In the genomic region with DNA sequence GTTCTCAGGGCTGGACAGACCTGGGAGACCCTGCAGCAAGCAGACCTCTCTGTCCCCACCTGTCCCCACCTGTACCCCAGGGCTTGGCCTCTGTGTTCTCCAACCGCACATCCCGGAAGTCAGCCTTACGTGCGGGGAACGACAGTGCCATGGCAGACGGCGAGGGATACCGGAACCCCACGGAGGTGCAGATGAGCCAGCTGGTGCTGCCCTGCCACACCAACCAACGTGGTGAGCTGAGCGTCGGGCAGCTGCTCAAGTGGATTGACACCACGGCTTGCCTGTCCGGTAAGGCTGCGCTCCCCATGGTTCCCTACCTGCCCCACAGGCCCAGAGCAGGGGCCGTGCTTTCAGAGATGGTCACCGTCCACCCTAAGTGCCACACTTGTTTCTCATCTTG, we compare ENCODE assay signal across 23 cellular contexts. TPM values are rescaled to one million over a fixed set of nuclear protein-coding genes. Genes with fewer than 3 reads are reported as not detected.
A peak's percentile ranks its signal among the peaks of the same experiment; 100 is the strongest.
DNase-seq lines count a peak whose midpoint lies in the region; ATAC-seq and TF ChIP-seq lines count a peak whose summit lies in the region.
"Had no signal": no experiment of that assay in that cellular context is flagged by ENCODE, and none has a peak within 500 bp of the region (broad histone marks: within the 10 kb centered on the region; RNA-seq: fewer than 3 reads in every experiment).

No MANE protein-coding gene starts in this region.

- H3K23me2 ChIP-seq in H9 (ENCODE audit: insufficient read length, low read depth, low read length, poor library complexity, severe bottlenecking) = no peaks in the 10 kb centered on the region

- H3K9me3 Mint-ChIP-seq in GM23338 (no peaks in the 10 kb centered on the region), H9 (no peaks in the 10 kb centered on the region)
- H3K9me3 Mint-ChIP-seq in activated CD8-positive, alpha-beta T cell treated with anti-CD3 and anti-CD28 coated beads, Interleukin-2, amount 10 ng/mL, durations not matched to agents 7 days and 5 days (ENCODE audit: insufficient read depth) = no peaks in the 10 kb centered on the region
- H3K9me3 Mint-ChIP-seq: CD4-positive, CD25-positive, alpha-beta regulatory T cell had no signal

- H3K56ac ChIP-seq in H9 (ENCODE audit: insufficient read length, low read depth, low read length) = no peak overlapping the region

- WGBS in H9 (ENCODE audit: extremely low coverage, insufficient read length, low lambda C conversion rate) = no CpG with 5 or more reads among the region's 17 CpGs

- no peaks in the 10 kb centered on the region for H3F3A ChIP-seq in GM23338 (replicated peaks; ENCODE audit: low read depth)

- no peak overlapping the region for H3K23ac ChIP-seq in H9 (ENCODE audit: insufficient read length, low read depth, low read length)

- H2BK5ac ChIP-seq in H9 (ENCODE audit: insufficient read length, low read length) = no peak overlapping the region

- no peak overlapping the region for H2BK15ac ChIP-seq in H9 (ENCODE audit: low read depth, low read length)

- H3K4me3 ChIP-seq in GM23338 = no peak overlapping the region
- no peak overlapping the region for H3K4me3 ChIP-seq in osteoblast (ENCODE audit: insufficient read depth, low read length)
- H3K4me3 ChIP-seq: GM12878, Peyer's patch had no signal

- no peak overlapping the region for H3K9ac ChIP-seq in H9 (ENCODE audit: extremely low read depth, insufficient read length, low read length)
- H3K9ac ChIP-seq: KMS-11 had no signal

- no peak overlapping the region for H4K8ac ChIP-seq in H9 (replicated peaks; ENCODE audit: insufficient read length, low read depth, low read length)

- H3K27me3 Mint-ChIP-seq in GM23338 (ENCODE audit: insufficient read depth, low read depth, poor library complexity) = peaks cover 14% of the 10 kb centered on the region
- no peaks in the 10 kb centered on the region for H3K27me3 Mint-ChIP-seq in H9 (ENCODE audit: low read depth)
- H3K27me3 Mint-ChIP-seq in activated CD8-positive, alpha-beta T cell treated with anti-CD3 and anti-CD28 coated beads, Interleukin-2, amount 10 ng/mL, durations not matched to agents 7 days and 5 days (ENCODE audit: low read depth) = no peaks in the 10 kb centered on the region
- H3K27me3 Mint-ChIP-seq: CD4-positive, CD25-positive, alpha-beta regulatory T cell had no signal

- H3K4me3 Mint-ChIP-seq in GM23338 (no peak overlapping the region), H9 (no peak overlapping the region)
- no peak overlapping the region for H3K4me3 Mint-ChIP-seq in activated CD8-positive, alpha-beta T cell treated with anti-CD3 and anti-CD28 coated beads, Interleukin-2, amount 10 ng/mL, durations not matched to agents 7 days and 5 days
- H3K4me3 Mint-ChIP-seq: CD4-positive, CD25-positive, alpha-beta regulatory T cell had no signal

- H3K36me3 Mint-ChIP-seq in GM23338 (ENCODE audit: low read depth) (no peaks in the 10 kb centered on the region; the same call in 2 of the 3 replicates), H9 (ENCODE audit: insufficient read depth in 1 of 3, low read depth in 3 of 3) (no peaks in the 10 kb centered on the region)
- no peaks in the 10 kb centered on the region for H3K36me3 Mint-ChIP-seq in activated CD8-positive, alpha-beta T cell treated with anti-CD3 and anti-CD28 coated beads, Interleukin-2, amount 10 ng/mL, durations not matched to agents 7 days and 5 days (ENCODE audit: low read depth)
- H3K36me3 Mint-ChIP-seq: CD4-positive, CD25-positive, alpha-beta regulatory T cell had no signal

- no peak overlapping the region for H2BK20ac ChIP-seq in H9 (ENCODE audit: low read depth, low read length, poor library complexity, severe bottlenecking)

- H3K27me3 ChIP-seq in GM23338 (ENCODE audit: insufficient read depth) (no peaks in the 10 kb centered on the region), H9 (ENCODE audit: insufficient read depth, low read length) (no peaks in the 10 kb centered on the region), osteoblast (ENCODE audit: insufficient read depth, low read length) (no peaks in the 10 kb centered on the region)
- H3K27me3 ChIP-seq: Peyer's patch had no signal

- no peak overlapping the region for H4K5ac ChIP-seq in H9 (ENCODE audit: insufficient read length, low read depth, low read length)

- H2BK120ac ChIP-seq in H9 (ENCODE audit: low read depth, low read length, poor library complexity, severe bottlenecking) = no peak overlapping the region

- H3K79me2 ChIP-seq in GM23338 (replicated peaks; ENCODE audit: insufficient read depth) = no peaks in the 10 kb centered on the region
- H3K79me2 ChIP-seq in H9 (ENCODE audit: insufficient read depth, low read length) = no peaks in the 10 kb centered on the region
- H3K79me2 ChIP-seq in osteoblast (ENCODE audit: insufficient read depth, low read length) = no peaks in the 10 kb centered on the region

- H3K27ac Mint-ChIP-seq in GM23338 (peak overlapping the region; percentile 41; the same call in 1 of the 2 replicates), H9 (peak overlapping the region in 2 of 3 experiments; percentile 48 to 49; a peak in 2 of 7 replicates)
- no peak overlapping the region for H3K27ac Mint-ChIP-seq in activated CD8-positive, alpha-beta T cell treated with anti-CD3 and anti-CD28 coated beads, Interleukin-2, amount 10 ng/mL, durations not matched to agents 7 days and 5 days
- H3K27ac Mint-ChIP-seq: CD4-positive, CD25-positive, alpha-beta regulatory T cell had no signal

- no peak overlapping the region for H3T11ph ChIP-seq in H9 (ENCODE audit: low read length)

- H2AK5ac ChIP-seq in H9 (ENCODE audit: insufficient read length, low read length) = no peak overlapping the region

- POLR2A ChIA-PET in activated CD8-positive, alpha-beta T cell treated with anti-CD3 and anti-CD28 coated beads, Interleukin-2, amount 10 ng/mL, durations not matched to agents 7 days and 5 days (lab: Charles Lee) = no interaction called here

- no peak overlapping the region for H2BK12ac ChIP-seq in H9 (ENCODE audit: insufficient read length, low read depth, low read length)

- H3K9me3 ChIP-seq in H9 (ENCODE audit: control insufficient read depth, low read depth, low read length) (no peaks in the 10 kb centered on the region), osteoblast (ENCODE audit: low read depth, low read length) (no peaks in the 10 kb centered on the region)
- H3K9me3 ChIP-seq: Caco-2, Peyer's patch had no signal

- H3K18ac ChIP-seq in H9 (ENCODE audit: insufficient read length, low read depth, low read length) = no peak overlapping the region

- no peaks in the 10 kb centered on the region for H3K9me2 ChIP-seq in GM23338 (ENCODE audit: insufficient read depth)

- CTCF ChIA-PET in activated CD8-positive, alpha-beta T cell treated with anti-CD3 and anti-CD28 coated beads, Interleukin-2, amount 10 ng/mL, durations not matched to agents 7 days and 5 days (lab: Charles Lee) = no interaction called here

- H3K36me3 ChIP-seq in GM23338 (ENCODE audit: insufficient read depth) (no peaks in the 10 kb centered on the region), osteoblast (ENCODE audit: insufficient read depth, low read length) (no peaks in the 10 kb centered on the region)

- no peak overlapping the region for H3K4ac ChIP-seq in H9 (ENCODE audit: low read depth, low read length)

- no peak for DNase-seq in GM23338 (ENCODE audit: low spot score)
- DNase-seq in H9 = no peak
- peak; percentile 49 for DNase-seq in myocyte (ENCODE audit: low read depth)
- DNase-seq in osteoblast (ENCODE audit: insufficient read length, low spot score, missing footprints) = peak; percentile 17
- no peak for DNase-seq in NCI-H82 (lab: John Stamatoyannopoulos, UW)
- DNase-seq in pons (ENCODE audit: low spot score) = no peak
- no peak for DNase-seq in NCI-H69 (lab: John Stamatoyannopoulos, UW)
- no peak for DNase-seq in activated CD8-positive, alpha-beta T cell treated with anti-CD3 and anti-CD28 coated beads, Interleukin-2, amount 10 ng/mL, durations not matched to agents 7 days and 5 days
- DNase-seq: Caco-2; CD4-positive, CD25-positive, alpha-beta regulatory T cell; DND-41; HCEC 1CT; NCI-H1092 treated with DMSO at 0.1 percent for 48 hours; NCI-H1436 treated with DMSO at 0.1 percent for 48 hours; NCI-H1930; NCI-H2227 treated with DMSO at 0.1 percent for 48 hours; NCI-H510A treated with DMSO at 0.1 percent for 48 hours; NCI-H774; Peyer's patch had no signal

- peak overlapping the region; percentile 10; the same call in 1 of the 2 replicates for H3K14ac ChIP-seq in H9 (ENCODE audit: insufficient read depth, low read length)

- H4K20me1 ChIP-seq in GM23338 (replicated peaks; ENCODE audit: insufficient read depth) (no peaks in the 10 kb centered on the region), H9 (ENCODE audit: control insufficient read depth, insufficient read depth, insufficient read length) (no peaks in the 10 kb centered on the region), osteoblast (ENCODE audit: insufficient read depth, low read length) (no peaks in the 10 kb centered on the region)

- H3K4me2 ChIP-seq in GM23338 = no peak overlapping the region
- H3K4me2 ChIP-seq in H9 (ENCODE audit: insufficient read depth, insufficient read length, low read length) = no peak overlapping the region
- H3K4me2 ChIP-seq in osteoblast (ENCODE audit: insufficient read depth, low read length) = no peak overlapping the region
- H3K4me2 ChIP-seq: KMS-11 had no signal

- ATAC-seq in GM23338 = no peak
- ATAC-seq in activated CD8-positive, alpha-beta T cell treated with anti-CD3 and anti-CD28 coated beads, Interleukin-2, amount 10 ng/mL, durations not matched to agents 7 days and 5 days = no peak
- ATAC-seq: GM12878 had no signal

- TF ChIP-seq CTCF in GM23338 (conservative IDR thresholded peaks at IDR 0.05; ENCODE audit: low read depth in 2 of 2) = no peak
- TF ChIP-seq CTCF in H9 (conservative IDR thresholded peaks at IDR 0.05) = no peak
- no peak for TF ChIP-seq CTCF in osteoblast (IDR thresholded peaks at IDR 0.05; ENCODE audit: extremely low read depth, low read depth, low read length)

- H3K4me1 ChIP-seq in GM23338 (ENCODE audit: insufficient read depth) = peaks cover 1% of the 10 kb centered on the region; the same call in 1 of the 2 replicates
- H3K4me1 ChIP-seq in H9 (ENCODE audit: insufficient read depth, low read length) = peaks cover 3% of the 10 kb centered on the region; the same call in 1 of the 2 replicates
- peaks cover 4% of the 10 kb centered on the region for H3K4me1 ChIP-seq in osteoblast (ENCODE audit: insufficient read depth, low read length)
- H3K4me1 ChIP-seq: Caco-2 had no signal

- no peaks in the 10 kb centered on the region for H3K79me1 ChIP-seq in H9 (ENCODE audit: insufficient read depth, low read depth, low read length, poor library complexity, severe bottlenecking)

- peak overlapping the region; percentile 16 for H4K91ac ChIP-seq in H9 (ENCODE audit: insufficient read length, low read depth, low read length)

- H2AFZ ChIP-seq in GM23338 (no peak overlapping the region), H9 (ENCODE audit: low read length) (no peak overlapping the region), osteoblast (ENCODE audit: low read length) (no peak overlapping the region)

- H3K27ac ChIP-seq in GM23338 (ENCODE audit: low read depth) = no peak overlapping the region
- no peak overlapping the region for H3K27ac ChIP-seq in H9 (ENCODE audit: insufficient read length, low read depth, low read length)
- H3K27ac ChIP-seq in osteoblast (ENCODE audit: low read depth, low read length) = no peak overlapping the region
- H3K27ac ChIP-seq: KMS-11, Peyer's patch had no signal

- H3K4me1 Mint-ChIP-seq in GM23338 (peaks cover 40% of the 10 kb centered on the region), H9 (peaks cover 30 to 39% of the 10 kb centered on the region in 2 experiments)
- peaks cover 6% of the 10 kb centered on the region for H3K4me1 Mint-ChIP-seq in activated CD8-positive, alpha-beta T cell treated with anti-CD3 and anti-CD28 coated beads, Interleukin-2, amount 10 ng/mL, durations not matched to agents 7 days and 5 days (ENCODE audit: low read depth)

RNA-seq across cellular contexts. Expression of gene ACOT11, which starts 36.5 kb away (rescaled TPM):
- 2.7 and 3.7 TPM in 2 replicates for total RNA-seq in GM23338 (2014; rRNA removed; shearing (Covaris generic))
- 1.6 and 2.0 TPM in 2 replicates for polyA plus RNA-seq in GM23338 (2016; fragmentation: Nextera tagmentation; extraction: Ambion mirVana)
- total RNA-seq in H9 (2021) (3.6 and 4.0 TPM in 2 replicates), myocyte (54.0 and 59.2 TPM in 2 replicates), osteoblast (2.9 and 3.8 TPM in 2 replicates)
- 24.7 TPM for polyA plus RNA-seq in myocyte (2012)
- 1 to 10 TPM; 1.3 to 1.6 TPM for total RNA-seq in activated CD8-positive, alpha-beta T cell treated with anti-CD3 and anti-CD28 coated beads, Interleukin-2, amount 10 ng/mL, durations not matched to agents 7 days and 5 days

RNA-seq across cellular contexts. Expression of gene FAM151A, which starts 38.8 kb away (rescaled TPM):
- total RNA-seq in GM23338 (2014; rRNA removed; shearing (Covaris generic)) = 0.10 TPM in 1 of 2 replicates, not detected in the other
- polyA plus RNA-seq in GM23338 (2016; fragmentation: Nextera tagmentation; extraction: Ambion mirVana) = not detected in 2 replicates
- total RNA-seq in H9 (2021) (not detected in 2 replicates), myocyte (not detected in 2 replicates), osteoblast (not detected in 2 replicates)
- 0.23 TPM for polyA plus RNA-seq in myocyte (2012)
- total RNA-seq in activated CD8-positive, alpha-beta T cell treated with anti-CD3 and anti-CD28 coated beads, Interleukin-2, amount 10 ng/mL, durations not matched to agents 7 days and 5 days = not detected
- total RNA-seq: CD4-positive, CD25-positive, alpha-beta regulatory T cell; SK-MEL-5 had no signal
- polyA plus RNA-seq: BJ; CD4-positive, CD25-positive, alpha-beta regulatory T cell had no signal

RNA-seq across cellular contexts. Expression of gene MROH7, which starts 57.0 kb away (rescaled TPM):
- total RNA-seq in GM23338 (2014; rRNA removed; shearing (Covaris generic)) = 0.17 TPM in 1 of 2 replicates, not detected in the other
- polyA plus RNA-seq in GM23338 (2016; fragmentation: Nextera tagmentation; extraction: Ambion mirVana) = not detected in 2 replicates
- total RNA-seq in H9 (2021) (0.09 TPM in 1 of 2 replicates, not detected in the other), myocyte (1.2 and 3.7 TPM in 2 replicates), osteoblast (0.36 and 0.59 TPM in 2 replicates)
- polyA plus RNA-seq in myocyte (2012) = 4.7 TPM
- not detected for total RNA-seq in activated CD8-positive, alpha-beta T cell treated with anti-CD3 and anti-CD28 coated beads, Interleukin-2, amount 10 ng/mL, durations not matched to agents 7 days and 5 days
- total RNA-seq: Caco-2; CD4-positive, CD25-positive, alpha-beta regulatory T cell had no signal
- polyA plus RNA-seq: CD4-positive, CD25-positive, alpha-beta regulatory T cell; GM12878 had no signal

Comparison
In these comparisons a context has a peak if more than half of its experiments do, and no peak if none do; other contexts are left out.
1. DNase-seq: peak in myocyte (single experiment) and osteoblast (single experiment); none in GM23338 (single experiment), H9 (single experiment), NCI-H82 (single experiment), pons (single experiment), NCI-H69 (single experiment) and activated CD8-positive, alpha-beta T cell treated with anti-CD3 and anti-CD28 coated beads, Interleukin-2, amount 10 ng/mL, durations not matched to agents 7 days and 5 days (single experiment).
2. RNA of gene ACOT11, which starts 36.5 kb away (total RNA-seq): 54.0 to 59.2 TPM in myocyte; 3.6 to 4.0 TPM in H9, 2.9 to 3.8 TPM in osteoblast, 2.7 to 3.7 TPM in GM23338 and 1.3 to 1.6 TPM in activated CD8-positive, alpha-beta T cell treated with anti-CD3 and anti-CD28 coated beads, Interleukin-2, amount 10 ng/mL, durations not matched to agents 7 days and 5 days; every median in the first group is over 10 times any median in the second.